1 cellular context compared by ENCODE assay signal in the genomic region with DNA sequence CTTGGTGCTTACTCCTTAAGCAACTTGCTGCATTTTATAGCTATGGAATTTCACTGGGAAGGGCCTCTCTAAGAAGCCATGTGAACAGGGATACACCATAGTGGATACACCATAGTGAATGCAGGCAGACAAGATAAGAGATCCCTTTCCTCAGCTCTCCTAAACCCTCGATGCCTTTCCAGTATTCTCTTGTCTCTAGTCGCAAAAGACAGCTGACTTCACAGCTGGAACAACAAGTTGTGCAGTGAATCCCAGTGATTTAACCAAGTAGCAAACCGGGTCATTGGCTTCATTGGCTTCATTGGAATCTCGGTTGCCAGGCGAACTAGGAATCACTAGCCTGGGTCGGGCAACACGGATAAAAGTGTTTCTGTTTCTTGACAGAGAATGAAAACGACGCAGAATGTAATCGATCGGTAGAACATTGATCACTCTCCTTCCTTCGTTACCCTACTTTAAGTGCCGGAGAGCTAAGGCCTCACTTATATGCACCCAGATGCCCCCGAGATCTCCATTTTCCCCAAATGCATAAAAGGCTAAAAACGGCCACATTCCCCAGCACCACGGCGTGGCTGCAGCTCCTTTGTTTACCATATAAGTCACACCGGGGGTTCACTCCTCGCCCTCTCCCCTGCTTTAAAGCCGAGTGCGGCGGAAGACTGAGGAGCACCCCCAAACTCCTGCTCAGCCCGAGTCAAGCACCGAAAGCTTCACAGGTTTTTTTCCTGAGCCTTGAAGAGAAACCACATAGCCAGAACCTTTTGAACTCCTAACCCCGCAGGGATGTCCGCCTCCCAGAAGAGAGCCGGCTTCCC.
TF ChIP-seq lines count a peak whose summit lies in the region.

No MANE protein-coding gene starts in this region.

TF ChIP-seq in GM23338, 12 proteins besides CTCF, POLR2A, EP300 and RAD21 (continued from another document):
- TF ChIP-seq, protein P1, sequence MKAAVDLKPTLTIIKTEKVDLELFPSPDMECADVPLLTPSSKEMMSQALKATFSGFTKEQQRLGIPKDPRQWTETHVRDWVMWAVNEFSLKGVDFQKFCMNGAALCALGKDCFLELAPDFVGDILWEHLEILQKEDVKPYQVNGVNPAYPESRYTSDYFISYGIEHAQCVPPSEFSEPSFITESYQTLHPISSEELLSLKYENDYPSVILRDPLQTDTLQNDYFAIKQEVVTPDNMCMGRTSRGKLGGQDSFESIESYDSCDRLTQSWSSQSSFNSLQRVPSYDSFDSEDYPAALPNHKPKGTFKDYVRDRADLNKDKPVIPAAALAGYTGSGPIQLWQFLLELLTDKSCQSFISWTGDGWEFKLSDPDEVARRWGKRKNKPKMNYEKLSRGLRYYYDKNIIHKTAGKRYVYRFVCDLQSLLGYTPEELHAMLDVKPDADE (IDR thresholded peaks at IDR 0.05): no peak
- TF ChIP-seq ZNF114 (CRISPR knock-in tag; IDR thresholded peaks at IDR 0.05): no peak
- TF ChIP-seq ZNF462 (CRISPR knock-in tag; IDR thresholded peaks at IDR 0.05): no peak
- no peak for TF ChIP-seq ZNF331 (CRISPR knock-in tag; IDR thresholded peaks at IDR 0.05; ENCODE audit: low read depth)
- no peak for TF ChIP-seq STAT1 (IDR thresholded peaks at IDR 0.05; ENCODE audit: unreplicated experiment)
- TF ChIP-seq JUNB (IDR thresholded peaks at IDR 0.05; ENCODE audit: unreplicated experiment): no peak
